In the genomic region with DNA sequence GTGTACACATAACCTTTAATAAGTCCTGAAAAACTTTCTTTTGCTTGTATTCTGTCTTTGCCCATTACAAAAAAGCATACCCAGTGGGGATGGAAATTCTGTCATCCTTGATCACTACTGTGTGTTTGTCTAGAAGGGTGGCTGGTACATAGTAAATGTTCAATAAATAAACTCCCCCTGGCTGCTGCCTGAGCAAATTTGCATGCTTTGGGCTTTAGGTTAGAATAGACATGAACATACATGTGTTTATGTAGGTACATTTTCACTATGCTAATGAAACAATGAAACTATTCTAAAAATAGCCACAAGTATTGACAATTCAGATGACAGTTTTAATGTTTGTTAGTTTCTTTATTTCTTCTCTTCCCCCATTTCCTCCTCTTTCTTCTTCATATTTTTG, we compare ENCODE assay signal across 17 cellular contexts. TPM values are rescaled to one million over a fixed set of nuclear protein-coding genes. Genes with fewer than 3 reads are reported as not detected.
A peak's percentile ranks its signal among the peaks of the same experiment; 100 is the strongest.
DNase-seq lines count a peak whose midpoint lies in the region; ATAC-seq and TF ChIP-seq lines count a peak whose summit lies in the region.
"Had no signal": no experiment of that assay in that cellular context is flagged by ENCODE, and none has a peak within 500 bp of the region (broad histone marks: within the 10 kb centered on the region; RNA-seq: fewer than 3 reads in every experiment).

No MANE protein-coding gene starts in this region.

- no peak overlapping the region for H3K4me3 ChIP-seq in epithelial cell of esophagus (ENCODE audit: low read length)
- H3K4me3 ChIP-seq in right cardiac atrium (ENCODE audit: low read length) = no peak overlapping the region
- H3K4me3 ChIP-seq: heart right ventricle, pancreas, tibial artery had no signal

- H3K9me3 ChIP-seq in right cardiac atrium (ENCODE audit: control insufficient read depth, low read length) = no peaks in the 10 kb centered on the region
- H3K9me3 ChIP-seq: pancreas, tibial artery had no signal

- peak; percentile 3 for TF ChIP-seq CTCF in epithelial cell of esophagus (IDR thresholded peaks at IDR 0.05; ENCODE audit: insufficient read depth, low read depth, low read length, missing control alignments)

- DNase-seq in epithelial cell of esophagus (ENCODE audit: low read depth) (no peak), SIG-M5 treated with dmso at 0.1 percent for 504 hours (lab: John Stamatoyannopoulos, UW; ENCODE audit: unreplicated experiment) (no peak), right cardiac atrium (no peak)
- DNase-seq: central memory CD4-positive, alpha-beta T cell; DMS53; effector CD8-positive, alpha-beta T cell; heart right ventricle; KG1; naive thymus-derived CD4-positive, alpha-beta T cell; NCI-H2081 treated with DMSO at 0.1 percent for 48 hours; pancreas; RPMI8226; tibial artery had no signal

- intact Hi-C loops in right cardiac atrium (cut with DNase I) = no loop called here

- ATAC-seq in GM18870 (IDR thresholded peaks at IDR 0.05; ENCODE audit: unreplicated experiment) = peak; percentile 52
- ATAC-seq in GM21528 (IDR thresholded peaks at IDR 0.05; ENCODE audit: low FRiP score, unreplicated experiment) = peak; percentile 74
- ATAC-seq in HG03175 (IDR thresholded peaks at IDR 0.05; ENCODE audit: unreplicated experiment) = peak; percentile 57
- ATAC-seq in right cardiac atrium = no peak
- no peak for ATAC-seq in GM18873 (IDR thresholded peaks at IDR 0.05; ENCODE audit: low FRiP score, unreplicated experiment)
- ATAC-seq: heart right ventricle; naive thymus-derived CD4-positive, alpha-beta T cell; pancreas had no signal

- no peaks in the 10 kb centered on the region for H3K27me3 ChIP-seq in right cardiac atrium (ENCODE audit: control insufficient read depth, insufficient read depth)
- H3K27me3 ChIP-seq: heart right ventricle, pancreas, tibial artery had no signal

- H3K27ac ChIP-seq in right cardiac atrium (ENCODE audit: low read length) = no peak overlapping the region
- H3K27ac ChIP-seq: heart right ventricle, pancreas, tibial artery had no signal

- no peaks in the 10 kb centered on the region for H3K4me1 ChIP-seq in right cardiac atrium (ENCODE audit: control insufficient read depth, insufficient read depth, low read length)

RNA-seq across cellular contexts. Expression of a gene that starts 36.1 kb away (rescaled TPM):
- total RNA-seq in right cardiac atrium = 1 to 10 TPM; 2.4 to 4.6 (median 3.1) TPM
- polyA plus RNA-seq in right cardiac atrium = 1.4 TPM

Comparison
In these comparisons a context has a peak if more than half of its experiments do, and no peak if none do; other contexts are left out.
1. ATAC-seq: peak in GM18870 (single experiment), GM21528 (single experiment) and HG03175 (single experiment); none in right cardiac atrium (0 of 2) and GM18873 (single experiment).